Comparison of ENCODE assay signal across 1 cellular context in genomic region chr2:147789720-147790119, GRCh38.
TF ChIP-seq lines count a peak whose summit lies in the region.

No MANE protein-coding gene starts in this region.

TF ChIP-seq in HEK293, 187 proteins besides CTCF, POLR2A, EP300 and RAD21 (continued from another document and continues in another):
- TF ChIP-seq INSM2 (tag by site-specific recombination; IDR thresholded peaks at IDR 0.05) (no peak), ZBTB10 (tag by site-specific recombination; IDR thresholded peaks at IDR 0.05) (no peak), PRDM6 (tag by site-specific recombination; IDR thresholded peaks at IDR 0.05) (peak; percentile 90), ZNF747 (tag by site-specific recombination; IDR thresholded peaks at IDR 0.05) (no peak), ZBTB6 (tag by site-specific recombination; IDR thresholded peaks at IDR 0.05) (no peak), YY2 (tag by site-specific recombination; IDR thresholded peaks at IDR 0.05) (no peak), REPIN1 (tag by site-specific recombination; IDR thresholded peaks at IDR 0.05; ENCODE audit: low read depth) (no peak), ZNF830 (tag by site-specific recombination; IDR thresholded peaks at IDR 0.05; ENCODE audit: low read depth) (no peak), WT1 (tag by site-specific recombination; IDR thresholded peaks at IDR 0.05) (no peak), ZNF449 (tag by site-specific recombination; IDR thresholded peaks at IDR 0.05) (no peak), ZNF544 (tag by site-specific recombination; IDR thresholded peaks at IDR 0.05) (no peak), ZNF529 (tag by site-specific recombination; IDR thresholded peaks at IDR 0.05; ENCODE audit: insufficient replicate concordance) (no peak), TCF7L2 (IDR thresholded peaks at IDR 0.05; ENCODE audit: borderline replicate concordance, low read depth, low read length) (no peak), ZBTB21 (tag by site-specific recombination; IDR thresholded peaks at IDR 0.05) (peak; percentile 23; the same call in 1 of the 2 replicates), KLF1 (tag by site-specific recombination; IDR thresholded peaks at IDR 0.05) (no peak), ZNF132 (tag by site-specific recombination; IDR thresholded peaks at IDR 0.05; ENCODE audit: borderline replicate concordance) (no peak), GLI2 (tag by site-specific recombination; IDR thresholded peaks at IDR 0.05; ENCODE audit: borderline replicate concordance, low read depth) (peak; percentile 53; the same call in 1 of the 2 replicates), ZNF600 (tag by site-specific recombination; IDR thresholded peaks at IDR 0.05) (no peak), ZNF670 (tag by site-specific recombination; IDR thresholded peaks at IDR 0.05; ENCODE audit: low read depth) (no peak), ZNF202 (tag by site-specific recombination; IDR thresholded peaks at IDR 0.05; ENCODE audit: borderline replicate concordance) (no peak), KLF9 (tag by site-specific recombination; IDR thresholded peaks at IDR 0.05; ENCODE audit: low read depth) (no peak), ZNF423 (tag by site-specific recombination; IDR thresholded peaks at IDR 0.05) (no peak), GLI4 (tag by site-specific recombination; IDR thresholded peaks at IDR 0.05) (no peak), ZNF24 (tag by site-specific recombination; IDR thresholded peaks at IDR 0.05) (0 out of 2 replicates have a peak, but pooled peaks have one; percentile 16), KLF17 (tag by site-specific recombination; IDR thresholded peaks at IDR 0.05) (no peak), PATZ1 (tag by site-specific recombination; IDR thresholded peaks at IDR 0.05) (no peak), GLIS1 (tag by site-specific recombination; IDR thresholded peaks at IDR 0.05) (no peak), ZNF501 (tag by site-specific recombination; IDR thresholded peaks at IDR 0.05) (no peak), ZNF155 (tag by site-specific recombination; IDR thresholded peaks at IDR 0.05) (no peak), ZNF335 (tag by site-specific recombination; conservative IDR thresholded peaks at IDR 0.05) (no peak), ZBTB20 (tag by site-specific recombination; IDR thresholded peaks at IDR 0.05) (peak; percentile 7; the same call in 1 of the 2 replicates), ZNF658 (tag by site-specific recombination; IDR thresholded peaks at IDR 0.05) (no peak), ZNF654 (tag by site-specific recombination; IDR thresholded peaks at IDR 0.05; ENCODE audit: low read depth) (no peak), MZF1 (tag by site-specific recombination; IDR thresholded peaks at IDR 0.05; ENCODE audit: borderline replicate concordance) (no peak), ZNF404 (tag by site-specific recombination; IDR thresholded peaks at IDR 0.05) (no peak), ZNF23 (tag by site-specific recombination; IDR thresholded peaks at IDR 0.05; ENCODE audit: borderline replicate concordance) (no peak), ZNF280C (tag by site-specific recombination; IDR thresholded peaks at IDR 0.05) (no peak)
- TF ChIP-seq, protein P1, sequence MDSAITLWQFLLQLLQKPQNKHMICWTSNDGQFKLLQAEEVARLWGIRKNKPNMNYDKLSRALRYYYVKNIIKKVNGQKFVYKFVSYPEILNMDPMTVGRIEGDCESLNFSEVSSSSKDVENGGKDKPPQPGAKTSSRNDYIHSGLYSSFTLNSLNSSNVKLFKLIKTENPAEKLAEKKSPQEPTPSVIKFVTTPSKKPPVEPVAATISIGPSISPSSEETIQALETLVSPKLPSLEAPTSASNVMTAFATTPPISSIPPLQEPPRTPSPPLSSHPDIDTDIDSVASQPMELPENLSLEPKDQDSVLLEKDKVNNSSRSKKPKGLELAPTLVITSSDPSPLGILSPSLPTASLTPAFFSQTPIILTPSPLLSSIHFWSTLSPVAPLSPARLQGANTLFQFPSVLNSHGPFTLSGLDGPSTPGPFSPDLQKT (IDR thresholded peaks at IDR 0.05; ENCODE audit: borderline replicate concordance, low read depth, low read length) = no peak
- TF ChIP-seq, protein P2, sequence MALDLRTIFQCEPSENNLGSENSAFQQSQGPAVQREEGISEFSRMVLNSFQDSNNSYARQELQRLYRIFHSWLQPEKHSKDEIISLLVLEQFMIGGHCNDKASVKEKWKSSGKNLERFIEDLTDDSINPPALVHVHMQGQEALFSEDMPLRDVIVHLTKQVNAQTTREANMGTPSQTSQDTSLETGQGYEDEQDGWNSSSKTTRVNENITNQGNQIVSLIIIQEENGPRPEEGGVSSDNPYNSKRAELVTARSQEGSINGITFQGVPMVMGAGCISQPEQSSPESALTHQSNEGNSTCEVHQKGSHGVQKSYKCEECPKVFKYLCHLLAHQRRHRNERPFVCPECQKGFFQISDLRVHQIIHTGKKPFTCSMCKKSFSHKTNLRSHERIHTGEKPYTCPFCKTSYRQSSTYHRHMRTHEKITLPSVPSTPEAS (tag by site-specific recombination; IDR thresholded peaks at IDR 0.05) = peak; percentile 30; the same call in 1 of the 2 replicates
- TF ChIP-seq, protein P3, sequence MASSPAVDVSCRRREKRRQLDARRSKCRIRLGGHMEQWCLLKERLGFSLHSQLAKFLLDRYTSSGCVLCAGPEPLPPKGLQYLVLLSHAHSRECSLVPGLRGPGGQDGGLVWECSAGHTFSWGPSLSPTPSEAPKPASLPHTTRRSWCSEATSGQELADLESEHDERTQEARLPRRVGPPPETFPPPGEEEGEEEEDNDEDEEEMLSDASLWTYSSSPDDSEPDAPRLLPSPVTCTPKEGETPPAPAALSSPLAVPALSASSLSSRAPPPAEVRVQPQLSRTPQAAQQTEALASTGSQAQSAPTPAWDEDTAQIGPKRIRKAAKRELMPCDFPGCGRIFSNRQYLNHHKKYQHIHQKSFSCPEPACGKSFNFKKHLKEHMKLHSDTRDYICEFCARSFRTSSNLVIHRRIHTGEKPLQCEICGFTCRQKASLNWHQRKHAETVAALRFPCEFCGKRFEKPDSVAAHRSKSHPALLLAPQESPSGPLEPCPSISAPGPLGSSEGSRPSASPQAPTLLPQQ (tag by site-specific recombination; IDR thresholded peaks at IDR 0.05) = no peak
